ENCODE assay signal across 2 cellular contexts in the genomic region with DNA sequence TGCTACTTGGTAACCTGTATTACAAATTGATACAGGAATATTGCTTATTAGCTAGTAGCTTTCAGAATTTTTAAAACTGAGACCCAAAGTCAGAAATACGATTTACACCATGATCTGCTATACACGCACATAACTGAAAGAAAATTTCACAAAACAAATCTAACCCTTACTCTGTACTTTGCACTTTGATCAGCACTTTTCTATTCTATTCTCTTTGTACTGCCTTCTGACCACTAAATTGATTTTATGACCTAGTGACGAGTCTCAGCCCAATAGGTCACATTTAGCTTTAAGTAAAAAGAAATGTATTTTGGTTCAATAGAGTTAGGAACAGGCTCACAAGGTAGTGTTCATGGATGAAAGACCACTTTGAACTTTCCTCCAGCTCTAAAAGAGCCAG.
TF ChIP-seq lines count a peak whose summit lies in the region.

No MANE protein-coding gene starts in this region.

TF ChIP-seq in liver, 16 proteins besides CTCF, POLR2A, EP300 and RAD21 (continued from another document):
- no peak for TF ChIP-seq ZBTB33 (IDR thresholded peaks at IDR 0.05)
- TF ChIP-seq NR2F2 (IDR thresholded peaks at IDR 0.05), result no peak
- TF ChIP-seq HNF4A (conservative IDR thresholded peaks at IDR 0.05), result peak; percentile 79 to 89
- TF ChIP-seq, protein P1, sequence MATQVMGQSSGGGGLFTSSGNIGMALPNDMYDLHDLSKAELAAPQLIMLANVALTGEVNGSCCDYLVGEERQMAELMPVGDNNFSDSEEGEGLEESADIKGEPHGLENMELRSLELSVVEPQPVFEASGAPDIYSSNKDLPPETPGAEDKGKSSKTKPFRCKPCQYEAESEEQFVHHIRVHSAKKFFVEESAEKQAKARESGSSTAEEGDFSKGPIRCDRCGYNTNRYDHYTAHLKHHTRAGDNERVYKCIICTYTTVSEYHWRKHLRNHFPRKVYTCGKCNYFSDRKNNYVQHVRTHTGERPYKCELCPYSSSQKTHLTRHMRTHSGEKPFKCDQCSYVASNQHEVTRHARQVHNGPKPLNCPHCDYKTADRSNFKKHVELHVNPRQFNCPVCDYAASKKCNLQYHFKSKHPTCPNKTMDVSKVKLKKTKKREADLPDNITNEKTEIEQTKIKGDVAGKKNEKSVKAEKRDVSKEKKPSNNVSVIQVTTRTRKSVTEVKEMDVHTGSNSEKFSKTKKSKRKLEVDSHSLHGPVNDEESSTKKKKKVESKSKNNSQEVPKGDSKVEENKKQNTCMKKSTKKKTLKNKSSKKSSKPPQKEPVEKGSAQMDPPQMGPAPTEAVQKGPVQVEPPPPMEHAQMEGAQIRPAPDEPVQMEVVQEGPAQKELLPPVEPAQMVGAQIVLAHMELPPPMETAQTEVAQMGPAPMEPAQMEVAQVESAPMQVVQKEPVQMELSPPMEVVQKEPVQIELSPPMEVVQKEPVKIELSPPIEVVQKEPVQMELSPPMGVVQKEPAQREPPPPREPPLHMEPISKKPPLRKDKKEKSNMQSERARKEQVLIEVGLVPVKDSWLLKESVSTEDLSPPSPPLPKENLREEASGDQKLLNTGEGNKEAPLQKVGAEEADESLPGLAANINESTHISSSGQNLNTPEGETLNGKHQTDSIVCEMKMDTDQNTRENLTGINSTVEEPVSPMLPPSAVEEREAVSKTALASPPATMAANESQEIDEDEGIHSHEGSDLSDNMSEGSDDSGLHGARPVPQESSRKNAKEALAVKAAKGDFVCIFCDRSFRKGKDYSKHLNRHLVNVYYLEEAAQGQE (IDR thresholded peaks at IDR 0.05), result no peak
- no peak for TF ChIP-seq TAF1 (conservative IDR thresholded peaks at IDR 0.05)
- no peak for TF ChIP-seq YY1 (IDR thresholded peaks at IDR 0.05)
- no peak for TF ChIP-seq GABPA (IDR thresholded peaks at IDR 0.05 in 1 of 2, conservative IDR thresholded peaks at IDR 0.05 in 1 of 2)
- no peak for TF ChIP-seq EGR1 (IDR thresholded peaks at IDR 0.05; ENCODE audit: low read depth in 2 of 2)
- no peak for TF ChIP-seq FOXA2 (IDR thresholded peaks at IDR 0.05)
- no peak for TF ChIP-seq RXRA (IDR thresholded peaks at IDR 0.05)
- TF ChIP-seq JUND (IDR thresholded peaks at IDR 0.05), result no peak
- TF ChIP-seq FOXA1 (IDR thresholded peaks at IDR 0.05), result no peak
- TF ChIP-seq SP1 (IDR thresholded peaks at IDR 0.05), result peak; percentile 39
- no peak for TF ChIP-seq MAX (IDR thresholded peaks at IDR 0.05)
- TF ChIP-seq HNF4G (IDR thresholded peaks at IDR 0.05), result no peak

TF ChIP-seq in HepG2, 621 proteins besides CTCF, POLR2A, EP300 and RAD21 (continued from another document):
- TF ChIP-seq, protein P2, sequence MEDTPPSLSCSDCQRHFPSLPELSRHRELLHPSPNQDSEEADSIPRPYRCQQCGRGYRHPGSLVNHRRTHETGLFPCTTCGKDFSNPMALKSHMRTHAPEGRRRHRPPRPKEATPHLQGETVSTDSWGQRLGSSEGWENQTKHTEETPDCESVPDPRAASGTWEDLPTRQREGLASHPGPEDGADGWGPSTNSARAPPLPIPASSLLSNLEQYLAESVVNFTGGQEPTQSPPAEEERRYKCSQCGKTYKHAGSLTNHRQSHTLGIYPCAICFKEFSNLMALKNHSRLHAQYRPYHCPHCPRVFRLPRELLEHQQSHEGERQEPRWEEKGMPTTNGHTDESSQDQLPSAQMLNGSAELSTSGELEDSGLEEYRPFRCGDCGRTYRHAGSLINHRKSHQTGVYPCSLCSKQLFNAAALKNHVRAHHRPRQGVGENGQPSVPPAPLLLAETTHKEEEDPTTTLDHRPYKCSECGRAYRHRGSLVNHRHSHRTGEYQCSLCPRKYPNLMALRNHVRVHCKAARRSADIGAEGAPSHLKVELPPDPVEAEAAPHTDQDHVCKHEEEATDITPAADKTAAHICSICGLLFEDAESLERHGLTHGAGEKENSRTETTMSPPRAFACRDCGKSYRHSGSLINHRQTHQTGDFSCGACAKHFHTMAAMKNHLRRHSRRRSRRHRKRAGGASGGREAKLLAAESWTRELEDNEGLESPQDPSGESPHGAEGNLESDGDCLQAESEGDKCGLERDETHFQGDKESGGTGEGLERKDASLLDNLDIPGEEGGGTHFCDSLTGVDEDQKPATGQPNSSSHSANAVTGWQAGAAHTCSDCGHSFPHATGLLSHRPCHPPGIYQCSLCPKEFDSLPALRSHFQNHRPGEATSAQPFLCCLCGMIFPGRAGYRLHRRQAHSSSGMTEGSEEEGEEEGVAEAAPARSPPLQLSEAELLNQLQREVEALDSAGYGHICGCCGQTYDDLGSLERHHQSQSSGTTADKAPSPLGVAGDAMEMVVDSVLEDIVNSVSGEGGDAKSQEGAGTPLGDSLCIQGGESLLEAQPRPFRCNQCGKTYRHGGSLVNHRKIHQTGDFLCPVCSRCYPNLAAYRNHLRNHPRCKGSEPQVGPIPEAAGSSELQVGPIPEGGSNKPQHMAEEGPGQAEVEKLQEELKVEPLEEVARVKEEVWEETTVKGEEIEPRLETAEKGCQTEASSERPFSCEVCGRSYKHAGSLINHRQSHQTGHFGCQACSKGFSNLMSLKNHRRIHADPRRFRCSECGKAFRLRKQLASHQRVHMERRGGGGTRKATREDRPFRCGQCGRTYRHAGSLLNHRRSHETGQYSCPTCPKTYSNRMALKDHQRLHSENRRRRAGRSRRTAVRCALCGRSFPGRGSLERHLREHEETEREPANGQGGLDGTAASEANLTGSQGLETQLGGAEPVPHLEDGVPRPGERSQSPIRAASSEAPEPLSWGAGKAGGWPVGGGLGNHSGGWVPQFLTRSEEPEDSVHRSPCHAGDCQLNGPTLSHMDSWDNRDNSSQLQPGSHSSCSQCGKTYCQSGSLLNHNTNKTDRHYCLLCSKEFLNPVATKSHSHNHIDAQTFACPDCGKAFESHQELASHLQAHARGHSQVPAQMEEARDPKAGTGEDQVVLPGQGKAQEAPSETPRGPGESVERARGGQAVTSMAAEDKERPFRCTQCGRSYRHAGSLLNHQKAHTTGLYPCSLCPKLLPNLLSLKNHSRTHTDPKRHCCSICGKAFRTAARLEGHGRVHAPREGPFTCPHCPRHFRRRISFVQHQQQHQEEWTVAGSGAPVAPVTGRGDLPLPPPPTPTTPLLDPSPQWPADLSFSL (CRISPR knock-in tag; IDR thresholded peaks at IDR 0.05), result no peak
- TF ChIP-seq ARID2 (CRISPR knock-in tag; IDR thresholded peaks at IDR 0.05; ENCODE audit: borderline replicate concordance) (no peak), ZFP36 (IDR thresholded peaks at IDR 0.05; ENCODE audit: borderline replicate concordance, low read depth, low read length, partially characterized antibody) (no peak), MAFK (conservative IDR thresholded peaks at IDR 0.05 in 1 of 2, IDR thresholded peaks at IDR 0.05 in 1 of 2; ENCODE audit: low read length in 2 of 2) (0 out of 4 replicates have a peak, but pooled peaks of 1 of the 2 experiments have one; percentile 10), E2F5 (CRISPR knock-in tag; conservative IDR thresholded peaks at IDR 0.05) (no peak)
